12 cellular contexts compared by ENCODE assay signal in the genomic region with DNA sequence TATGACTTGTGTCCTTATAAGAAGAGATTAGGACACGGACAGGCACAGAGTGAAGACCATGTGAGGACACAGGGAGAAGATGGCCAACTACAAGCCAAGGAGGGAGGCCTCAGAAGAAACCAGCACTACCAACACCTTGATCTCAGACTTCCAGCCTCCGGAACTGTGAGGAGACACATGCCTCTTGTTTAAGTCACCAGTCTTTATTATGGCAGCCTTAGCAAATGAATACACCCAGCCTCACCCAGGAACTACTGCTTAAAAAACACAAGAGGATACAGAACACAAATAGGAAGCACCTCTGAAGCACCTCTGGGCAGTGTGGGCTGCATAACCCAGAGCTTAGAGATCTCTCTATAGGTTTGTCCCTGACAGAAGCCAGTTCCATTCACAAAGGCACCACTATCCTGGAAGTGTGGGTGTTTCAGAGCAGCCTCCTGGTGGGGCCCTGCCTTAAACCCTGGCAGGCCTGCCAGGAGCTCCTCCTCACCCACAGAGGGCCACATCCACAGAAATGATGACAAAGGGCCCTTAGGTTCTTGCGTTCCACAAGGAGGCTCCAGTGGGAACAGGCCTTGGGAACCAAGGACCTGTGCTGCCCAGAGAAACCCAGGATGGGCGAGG. TPM values are rescaled to one million over a fixed set of nuclear protein-coding genes. Genes with fewer than 3 reads are reported as not detected.
A peak's percentile ranks its signal among the peaks of the same experiment; 100 is the strongest.
DNase-seq lines count a peak whose midpoint lies in the region; TF ChIP-seq lines count a peak whose summit lies in the region.
"Had no signal": no experiment of that assay in that cellular context is flagged by ENCODE, and none has a peak within 500 bp of the region (broad histone marks: within the 10 kb centered on the region; RNA-seq: fewer than 3 reads in every experiment).

No MANE protein-coding gene starts in this region.

- no peak overlapping the region for H3K9ac ChIP-seq in mucosa of rectum (ENCODE audit: low read depth in 1 of 2, low read length in 2 of 2)

- H3K9me3 ChIP-seq in mucosa of rectum (ENCODE audit: control insufficient read depth in 2 of 2, low read length in 2 of 2), result no peaks in the 10 kb centered on the region
- H3K9me3 ChIP-seq: adrenal gland had no signal

- 71% methylated on average over 4 of the region's 4 CpGs for WGBS in urinary bladder

- DNase-seq in activated CD8-positive, alpha-beta memory T cell treated with anti-CD3 and anti-CD28 coated beads for 24 hours, result peak; percentile 44
- no peak for DNase-seq in activated CD8-positive, alpha-beta memory T cell treated with anti-CD3 and anti-CD28 coated beads, Interleukin-2, amount 50 U/mL, for 4 hours
- DNase-seq in coronary artery (ENCODE audit: low spot score) (no peak), NCI-H2171 treated with DMSO at 0.1 percent for 48 hours (lab: John Stamatoyannopoulos, UW) (no peak), DMS53 treated with DMSO at 0.1 percent for 48 hours (lab: John Stamatoyannopoulos, UW; ENCODE audit: unreplicated experiment) (no peak), GM19240 (ENCODE audit: insufficient read length, low spot score) (no peak)
- DNase-seq: NCI-H187, retina, T-helper 9 cell had no signal

- H3K27ac ChIP-seq in coronary artery (peak overlapping the region; percentile 76 to 91), mucosa of rectum (ENCODE audit: low read depth in 2 of 2, low read length in 2 of 2) (peak overlapping the region; percentile 46 to 62), urinary bladder (ENCODE audit: low read depth) (peak overlapping the region; percentile 63)

- no peak for TF ChIP-seq CTCF in coronary artery (IDR thresholded peaks at IDR 0.05)

- no peaks in the 10 kb centered on the region for H3K27me3 ChIP-seq in mucosa of rectum (ENCODE audit: control insufficient read depth in 2 of 2, insufficient read depth in 2 of 2, low read length in 2 of 2)
- H3K27me3 ChIP-seq: adrenal gland had no signal

- H3K4me1 ChIP-seq in mucosa of rectum (ENCODE audit: control insufficient read depth in 2 of 2, insufficient read depth in 2 of 2, low read length in 2 of 2) (peaks cover 0 to 5% of the 10 kb centered on the region in 2 donors), urinary bladder (ENCODE audit: insufficient read depth) (no peaks in the 10 kb centered on the region)

- no peaks in the 10 kb centered on the region for H3K36me3 ChIP-seq in mucosa of rectum (ENCODE audit: control insufficient read depth in 2 of 2, insufficient read depth in 2 of 2, low read length in 2 of 2)
- no peaks in the 10 kb centered on the region for H3K36me3 ChIP-seq in urinary bladder (ENCODE audit: insufficient read depth)
- H3K36me3 ChIP-seq: adrenal gland had no signal

- no peak overlapping the region for H3K4me3 ChIP-seq in coronary artery
- H3K4me3 ChIP-seq in mucosa of rectum (ENCODE audit: low read length in 2 of 2), result no peak overlapping the region
- H3K4me3 ChIP-seq in urinary bladder (ENCODE audit: low read depth, low read length), result no peak overlapping the region
- H3K4me3 ChIP-seq: adrenal gland had no signal

RNA-seq across cellular contexts. Expression of a gene that starts 58.8 kb away (rescaled TPM):
- 0.69 TPM for total RNA-seq in urinary bladder
- polyA plus RNA-seq in urinary bladder, result 72.8 TPM
